Comparison of ENCODE assay signal across 9 cellular contexts in genomic region chr19:4370418-4371041, GRCh38. TPM values are rescaled to one million over a fixed set of nuclear protein-coding genes. Genes with fewer than 3 reads are reported as not detected.
DNase-seq lines count a peak whose midpoint lies in the region; ATAC-seq lines count a peak whose summit lies in the region.
"Had no signal": no experiment of that assay in that cellular context is flagged by ENCODE, and none has a peak within 500 bp of the region (broad histone marks: within the 10 kb centered on the region; RNA-seq: fewer than 3 reads in every experiment).

No MANE protein-coding gene starts in this region.

- peaks cover 6 to 8% of the 10 kb centered on the region in 2 donors for H3K36me3 ChIP-seq in stomach smooth muscle (ENCODE audit: control insufficient read depth in 2 of 2, insufficient read depth in 2 of 2, low read length in 2 of 2)

- peaks cover 73% of the 10 kb centered on the region for H3K4me1 Mint-ChIP-seq in activated CD4-positive, alpha-beta T cell treated with anti-CD3 and anti-CD28 coated beads, Interleukin-2, amount 10 ng/mL, durations not matched to agents 7 days and 5 days
- peaks cover 35% of the 10 kb centered on the region for H3K4me1 Mint-ChIP-seq in activated T-helper 2 cell treated with anti-CD3 and anti-CD28 coated beads, Interferon-gamma antibody, Interleukin-2, Interleukin-4, amounts not matched to agents 10 μg/mL and 5 μg/mL and 100 μg/mL, durations not matched to agents 14 hours and 24 hours and 36 hours (ENCODE audit: low read depth)
- H3K4me1 Mint-ChIP-seq in memory B cell = peaks cover 44% of the 10 kb centered on the region

- peak overlapping the region; percentile 62 for H3K4me3 Mint-ChIP-seq in activated CD4-positive, alpha-beta T cell treated with anti-CD3 and anti-CD28 coated beads, Interleukin-2, amount 10 ng/mL, durations not matched to agents 7 days and 5 days
- peak overlapping the region; percentile 45 for H3K4me3 Mint-ChIP-seq in activated T-helper 2 cell treated with anti-CD3 and anti-CD28 coated beads, Interferon-gamma antibody, Interleukin-2, Interleukin-4, amounts not matched to agents 10 μg/mL and 5 μg/mL and 100 μg/mL, durations not matched to agents 14 hours and 24 hours and 36 hours (ENCODE audit: low read depth)
- H3K4me3 Mint-ChIP-seq in memory B cell = peak overlapping the region; percentile 55

- H3K27ac ChIP-seq in stomach smooth muscle (ENCODE audit: low read length) = peak overlapping the region; percentile 31

- H3K36me3 Mint-ChIP-seq in activated CD4-positive, alpha-beta T cell treated with anti-CD3 and anti-CD28 coated beads, Interleukin-2, amount 10 ng/mL, durations not matched to agents 7 days and 5 days (ENCODE audit: low read depth) = peaks cover 9% of the 10 kb centered on the region
- peaks cover 11% of the 10 kb centered on the region for H3K36me3 Mint-ChIP-seq in activated T-helper 2 cell treated with anti-CD3 and anti-CD28 coated beads, Interferon-gamma antibody, Interleukin-2, Interleukin-4, amounts not matched to agents 10 μg/mL and 5 μg/mL and 100 μg/mL, durations not matched to agents 14 hours and 24 hours and 36 hours (ENCODE audit: low read depth)
- peaks cover 3% of the 10 kb centered on the region for H3K36me3 Mint-ChIP-seq in memory B cell

- intact Hi-C loops in activated T-helper 2 cell treated with anti-CD3 and anti-CD28 coated beads, Interferon-gamma antibody, Interleukin-2, Interleukin-4, amounts not matched to agents 10 μg/mL and 5 μg/mL and 100 μg/mL, durations not matched to agents 14 hours and 24 hours and 36 hours (cut with micrococcal nuclease) = no loop called here

- CTCF ChIA-PET in activated CD4-positive, alpha-beta T cell treated with anti-CD3 and anti-CD28 coated beads, Interleukin-2, amount 10 ng/mL, durations not matched to agents 7 days and 5 days (lab: Charles Lee) = interaction anchor here (0.6 to 3.6 kb wide), 12 partner anchors 9 to 158 kb away, joined by 3 to 23 read pairs (median 4); partner anchors contain the start of genes MPND and SH3GL1

- POLR2A ChIA-PET in activated CD4-positive, alpha-beta T cell treated with anti-CD3 and anti-CD28 coated beads, Interleukin-2, amount 10 ng/mL, durations not matched to agents 7 days and 5 days (lab: Charles Lee) = interaction anchor here (0.7 kb wide), 1 partner anchor 28 kb away, joined by 7 read pairs; the partner anchor contains the start of gene MPND

- H3K4me1 ChIP-seq in stomach smooth muscle (ENCODE audit: control insufficient read depth, insufficient read depth, low read length) = peaks cover 78% of the 10 kb centered on the region

- H3K27me3 ChIP-seq in stomach smooth muscle (ENCODE audit: control insufficient read depth in 1 of 2, insufficient read depth in 2 of 2, low read length in 2 of 2) = no peaks in the 10 kb centered on the region

- H3K9me3 Mint-ChIP-seq in activated CD4-positive, alpha-beta T cell treated with anti-CD3 and anti-CD28 coated beads, Interleukin-2, amount 10 ng/mL, durations not matched to agents 7 days and 5 days = no peaks in the 10 kb centered on the region
- H3K9me3 Mint-ChIP-seq in activated T-helper 2 cell treated with anti-CD3 and anti-CD28 coated beads, Interferon-gamma antibody, Interleukin-2, Interleukin-4, amounts not matched to agents 10 μg/mL and 5 μg/mL and 100 μg/mL, durations not matched to agents 14 hours and 24 hours and 36 hours = no peaks in the 10 kb centered on the region
- no peaks in the 10 kb centered on the region for H3K9me3 Mint-ChIP-seq in memory B cell

- H3K4me3 ChIP-seq in stomach smooth muscle (ENCODE audit: low read length in 2 of 2) = no peak overlapping the region

- peak overlapping the region; percentile 93 for H3K27ac Mint-ChIP-seq in activated CD4-positive, alpha-beta T cell treated with anti-CD3 and anti-CD28 coated beads, Interleukin-2, amount 10 ng/mL, durations not matched to agents 7 days and 5 days
- H3K27ac Mint-ChIP-seq in activated T-helper 2 cell treated with anti-CD3 and anti-CD28 coated beads, Interferon-gamma antibody, Interleukin-2, Interleukin-4, amounts not matched to agents 10 μg/mL and 5 μg/mL and 100 μg/mL, durations not matched to agents 14 hours and 24 hours and 36 hours = peak overlapping the region; percentile 55
- H3K27ac Mint-ChIP-seq in memory B cell = no peak overlapping the region

- peak overlapping the region in 1 of 2 donors; percentile 33 for H3K9ac ChIP-seq in stomach smooth muscle (ENCODE audit: low read length in 2 of 2)

- DNase-seq in activated CD4-positive, alpha-beta T cell treated with anti-CD3 and anti-CD28 coated beads, Interleukin-2, amount 10 ng/mL, durations not matched to agents 7 days and 5 days = no peak
- DNase-seq in activated CD4-positive, alpha-beta T cell treated with anti-CD3 and anti-CD28 coated beads for 48 hours = no peak
- no peak for DNase-seq in activated T-helper 2 cell treated with anti-CD3 and anti-CD28 coated beads, Interferon-gamma antibody, Interleukin-2, Interleukin-4, amounts not matched to agents 10 μg/mL and 5 μg/mL and 100 μg/mL, durations not matched to agents 14 hours and 24 hours and 36 hours (ENCODE audit: low spot score)
- no peak for DNase-seq in memory B cell (ENCODE audit: low spot score in 2 of 2)
- no peak for DNase-seq in NCI-H526 treated with DMSO at 0.1 percent for 48 hours (lab: John Stamatoyannopoulos, UW)
- no peak for DNase-seq in KG1 (lab: John Stamatoyannopoulos, UW)
- no peak for DNase-seq in stimulated activated CD4-positive, alpha-beta T cell treated with anti-CD3 and anti-CD28 coated beads, Interleukin-12 subunit alpha, Interleukin-12 subunit beta, amount 100 ng/mL, for 4 hours
- DNase-seq: NCI-H2227 treated with DMSO at 0.1 percent for 48 hours had no signal

- no peaks in the 10 kb centered on the region for H3K9me3 ChIP-seq in stomach smooth muscle (ENCODE audit: control insufficient read depth in 2 of 2, low read length in 2 of 2)

- no peak for ATAC-seq in memory B cell (ENCODE audit: low read depth)

- H3K27me3 Mint-ChIP-seq in activated CD4-positive, alpha-beta T cell treated with anti-CD3 and anti-CD28 coated beads, Interleukin-2, amount 10 ng/mL, durations not matched to agents 7 days and 5 days = no peaks in the 10 kb centered on the region
- no peaks in the 10 kb centered on the region for H3K27me3 Mint-ChIP-seq in activated T-helper 2 cell treated with anti-CD3 and anti-CD28 coated beads, Interferon-gamma antibody, Interleukin-2, Interleukin-4, amounts not matched to agents 10 μg/mL and 5 μg/mL and 100 μg/mL, durations not matched to agents 14 hours and 24 hours and 36 hours (ENCODE audit: low read depth)
- H3K27me3 Mint-ChIP-seq in memory B cell = no peaks in the 10 kb centered on the region

RNA-seq across cellular contexts. Expression of gene MPND, which starts 27.2 kb away (rescaled TPM):
- total RNA-seq in activated CD4-positive, alpha-beta T cell treated with anti-CD3 and anti-CD28 coated beads, Interleukin-2, amount 10 ng/mL, durations not matched to agents 7 days and 5 days = 10 to 100 TPM; 21.2 to 28.1 TPM
- 19.3 and 20.2 TPM in 2 replicates for total RNA-seq in activated T-helper 2 cell treated with anti-CD3 and anti-CD28 coated beads, Interferon-gamma antibody, Interleukin-2, Interleukin-4, amounts not matched to agents 10 μg/mL and 5 μg/mL and 100 μg/mL, durations not matched to agents 14 hours and 24 hours and 36 hours

RNA-seq across cellular contexts. Expression of gene SH3GL1, which starts 29.8 kb away (rescaled TPM):
- total RNA-seq in activated CD4-positive, alpha-beta T cell treated with anti-CD3 and anti-CD28 coated beads, Interleukin-2, amount 10 ng/mL, durations not matched to agents 7 days and 5 days = 10 to 100 TPM; 67.7 to 68.2 TPM
- 49.2 and 56.3 TPM in 2 replicates for total RNA-seq in activated T-helper 2 cell treated with anti-CD3 and anti-CD28 coated beads, Interferon-gamma antibody, Interleukin-2, Interleukin-4, amounts not matched to agents 10 μg/mL and 5 μg/mL and 100 μg/mL, durations not matched to agents 14 hours and 24 hours and 36 hours

RNA-seq across cellular contexts. Expression of gene STAP2, which starts 31.9 kb away (rescaled TPM):
- 10 to 100 TPM; 10.4 to 11.9 TPM for total RNA-seq in activated CD4-positive, alpha-beta T cell treated with anti-CD3 and anti-CD28 coated beads, Interleukin-2, amount 10 ng/mL, durations not matched to agents 7 days and 5 days
- 15.4 and 17.1 TPM in 2 replicates for total RNA-seq in activated T-helper 2 cell treated with anti-CD3 and anti-CD28 coated beads, Interferon-gamma antibody, Interleukin-2, Interleukin-4, amounts not matched to agents 10 μg/mL and 5 μg/mL and 100 μg/mL, durations not matched to agents 14 hours and 24 hours and 36 hours

RNA-seq across cellular contexts. Expression of gene CHAF1A, which starts 31.9 kb away (rescaled TPM):
- 10 to 100 TPM; 77.1 to 83.7 TPM for total RNA-seq in activated CD4-positive, alpha-beta T cell treated with anti-CD3 and anti-CD28 coated beads, Interleukin-2, amount 10 ng/mL, durations not matched to agents 7 days and 5 days
- 81.9 and 87.8 TPM in 2 replicates for total RNA-seq in activated T-helper 2 cell treated with anti-CD3 and anti-CD28 coated beads, Interferon-gamma antibody, Interleukin-2, Interleukin-4, amounts not matched to agents 10 μg/mL and 5 μg/mL and 100 μg/mL, durations not matched to agents 14 hours and 24 hours and 36 hours
